ENCODE assay signal across 14 cellular contexts in genomic region chr17:58318065-58318481, GRCh38. TPM values are rescaled to one million over a fixed set of nuclear protein-coding genes. Genes with fewer than 3 reads are reported as not detected.
A peak's percentile ranks its signal among the peaks of the same experiment; 100 is the strongest.
DNase-seq lines count a peak whose midpoint lies in the region; ATAC-seq, FAIRE-seq and TF ChIP-seq lines count a peak whose summit lies in the region.
"Had no signal": no experiment of that assay in that cellular context is flagged by ENCODE, and none has a peak within 500 bp of the region (broad histone marks: within the 10 kb centered on the region; RNA-seq: fewer than 3 reads in every experiment).

No MANE protein-coding gene starts in this region.

- peak overlapping the region; percentile 30 for H3K27ac ChIP-seq in 22Rv1
- H3K27ac ChIP-seq in CD4-positive, alpha-beta T cell (ENCODE audit: low read depth, low read length) = peak overlapping the region; percentile 35
- H3K27ac ChIP-seq in kidney (ENCODE audit: low read depth in 2 of 2, low read length in 2 of 2) = no peak overlapping the region
- no peak overlapping the region for H3K27ac ChIP-seq in esophagus muscularis mucosa (replicated peaks in 1 of 4)
- H3K27ac ChIP-seq: esophagus squamous epithelium, HL-60, psoas muscle had no signal

- ATAC-seq in CD4-positive, alpha-beta T cell (ENCODE audit: poor library complexity) = no peak

- no peaks in the 10 kb centered on the region for H3K9me3 ChIP-seq in CD4-positive, alpha-beta T cell (ENCODE audit: control insufficient read depth, low read length)
- H3K9me3 ChIP-seq in kidney (ENCODE audit: control insufficient read depth in 1 of 2, low read length in 2 of 2) (no peaks in the 10 kb centered on the region), esophagus muscularis mucosa (no peaks in the 10 kb centered on the region)
- H3K9me3 ChIP-seq: esophagus squamous epithelium, psoas muscle had no signal

- no peak for TF ChIP-seq POLR2A in esophagus muscularis mucosa (IDR thresholded peaks at IDR 0.05; ENCODE audit: low read depth)

- H3K27ac Mint-ChIP-seq in CD4-positive, alpha-beta T cell = peak overlapping the region; percentile 62
- H3K27ac Mint-ChIP-seq in activated CD4-positive, alpha-beta T cell treated with anti-CD3 and anti-CD28 coated beads, Interleukin-2, amount 10 ng/mL, durations not matched to agents 7 days and 5 days = peak overlapping the region; percentile 86

- DNase-seq in CD4-positive, alpha-beta T cell = peak in 1 of 10 experiments; percentile 32
- peak; percentile 5 for DNase-seq in activated CD4-positive, alpha-beta T cell treated with anti-CD3 and anti-CD28 coated beads, Interleukin-2, amount 10 ng/mL, durations not matched to agents 7 days and 5 days
- DNase-seq in kidney (peak; percentile 63), DMS79 (lab: John Stamatoyannopoulos, UW) (no peak), esophagus muscularis mucosa (ENCODE audit: extremely low spot score) (no peak), NCI-H2227 (lab: John Stamatoyannopoulos, UW; ENCODE audit: unreplicated experiment) (no peak), pons (ENCODE audit: low spot score) (no peak)
- DNase-seq: esophagus squamous epithelium, midbrain, psoas muscle had no signal

- no peak overlapping the region for H3K4me3 Mint-ChIP-seq in CD4-positive, alpha-beta T cell
- no peak overlapping the region for H3K4me3 Mint-ChIP-seq in activated CD4-positive, alpha-beta T cell treated with anti-CD3 and anti-CD28 coated beads, Interleukin-2, amount 10 ng/mL, durations not matched to agents 7 days and 5 days

- H3K9ac ChIP-seq in kidney (ENCODE audit: low read length in 2 of 2) = no peak overlapping the region

- POLR2A ChIA-PET in CD4-positive, alpha-beta T cell (lab: Charles Lee) = interaction anchor here (0.8 to 22.3 kb wide), 10 partner anchors 9 to 687 kb away, joined by 3 to 1359 read pairs (median 20); partner anchors contain the start of genes HSF5, RNF43, SUPT4H1 and TSPOAP1
- POLR2A ChIA-PET in activated CD4-positive, alpha-beta T cell treated with anti-CD3 and anti-CD28 coated beads, Interleukin-2, amount 10 ng/mL, durations not matched to agents 7 days and 5 days (lab: Charles Lee) = interaction anchor here (0.9 to 3.2 kb wide), 9 partner anchors 9 to 121 kb away, joined by 3 to 25 read pairs (median 6); partner anchors contain the start of genes RNF43, SUPT4H1 and TSPOAP1

- H3K9me3 Mint-ChIP-seq in CD4-positive, alpha-beta T cell = no peaks in the 10 kb centered on the region
- no peaks in the 10 kb centered on the region for H3K9me3 Mint-ChIP-seq in activated CD4-positive, alpha-beta T cell treated with anti-CD3 and anti-CD28 coated beads, Interleukin-2, amount 10 ng/mL, durations not matched to agents 7 days and 5 days
- H3K9me3 Mint-ChIP-seq: activated naive CD4-positive, alpha-beta T cell treated with anti-CD3 and anti-CD28 coated beads, Interleukin-2, amount 50 U/mL, for 72 hours had no signal

- peaks cover 3 to 4% of the 10 kb centered on the region in 2 donors for H3K36me3 ChIP-seq in kidney (ENCODE audit: control insufficient read depth in 1 of 2, insufficient read depth in 2 of 2, low read length in 2 of 2)
- peaks cover 0 to 50% (median 6%) of the 10 kb centered on the region in 4 donors for H3K36me3 ChIP-seq in esophagus muscularis mucosa
- H3K36me3 ChIP-seq: esophagus squamous epithelium had no signal

- CTCF ChIA-PET in CD4-positive, alpha-beta T cell (lab: Charles Lee) = interaction anchor here (0.6 to 6.3 kb wide), 23 partner anchors 8 to 1510 kb away, joined by 3 to 211 read pairs (median 8); partner anchors contain the start of genes HSF5, RNF43, SUPT4H1 and TSPOAP1
- CTCF ChIA-PET in activated CD4-positive, alpha-beta T cell treated with anti-CD3 and anti-CD28 coated beads, Interleukin-2, amount 10 ng/mL, durations not matched to agents 7 days and 5 days (lab: Charles Lee) = interaction anchor here (0.6 to 5.5 kb wide), 40 partner anchors 9 to 765 kb away, joined by 3 to 40 read pairs (median 4); partner anchors contain the start of genes HSF5, MTMR4, RNF43 and SUPT4H1

- WGBS in esophagus muscularis mucosa = 91% methylated on average over 9 of the region's 9 CpGs

- H3K27me3 ChIP-seq in CD4-positive, alpha-beta T cell (ENCODE audit: control insufficient read depth, insufficient read depth, low read length) = no peaks in the 10 kb centered on the region
- no peaks in the 10 kb centered on the region for H3K27me3 ChIP-seq in esophagus muscularis mucosa
- H3K27me3 ChIP-seq: esophagus squamous epithelium had no signal

- TF ChIP-seq CTCF in 22Rv1 (IDR thresholded peaks at IDR 0.05) (no peak), kidney (IDR thresholded peaks at IDR 0.05; ENCODE audit: borderline replicate concordance, extremely low read depth, insufficient read depth) (no peak), esophagus muscularis mucosa (IDR thresholded peaks at IDR 0.05) (no peak)
- no peak for TF ChIP-seq CTCF in CD4-positive, alpha-beta T cell (IDR thresholded peaks at IDR 0.05)

- peaks cover 7% of the 10 kb centered on the region for H3K4me1 Mint-ChIP-seq in CD4-positive, alpha-beta T cell (ENCODE audit: low read depth)
- H3K4me1 Mint-ChIP-seq in activated CD4-positive, alpha-beta T cell treated with anti-CD3 and anti-CD28 coated beads, Interleukin-2, amount 10 ng/mL, durations not matched to agents 7 days and 5 days = peaks cover 17% of the 10 kb centered on the region

- H3K4me3 ChIP-seq in kidney (ENCODE audit: low read length in 2 of 2) = no peak overlapping the region
- H3K4me3 ChIP-seq in esophagus muscularis mucosa = no peak overlapping the region
- H3K4me3 ChIP-seq: esophagus squamous epithelium, psoas muscle had no signal

- TF ChIP-seq EP300 in esophagus muscularis mucosa (IDR thresholded peaks at IDR 0.05) = no peak

- FAIRE-seq in kidney (lab: Jason Lieb, UNC) = no peak

- peaks cover 4% of the 10 kb centered on the region for H3K36me3 Mint-ChIP-seq in CD4-positive, alpha-beta T cell (ENCODE audit: low read depth)
- peaks cover 18% of the 10 kb centered on the region for H3K36me3 Mint-ChIP-seq in activated CD4-positive, alpha-beta T cell treated with anti-CD3 and anti-CD28 coated beads, Interleukin-2, amount 10 ng/mL, durations not matched to agents 7 days and 5 days (ENCODE audit: low read depth)
- H3K36me3 Mint-ChIP-seq: activated naive CD4-positive, alpha-beta T cell treated with anti-CD3 and anti-CD28 coated beads, Interleukin-2, amount 50 U/mL, for 72 hours had no signal

- H3K4me1 ChIP-seq in kidney (ENCODE audit: control insufficient read depth in 1 of 2, insufficient read depth in 1 of 2, low read depth in 1 of 2, low read length in 2 of 2) (no peaks in the 10 kb centered on the region), esophagus muscularis mucosa (peaks cover 0 to 7% (median 2%) of the 10 kb centered on the region in 4 donors)
- H3K4me1 ChIP-seq: psoas muscle had no signal

- intact Hi-C loops in CD4-positive, alpha-beta T cell (cut with DNase I, micrococcal nuclease) = loop anchor here (5.0 to 10.0 kb wide), 4 partner anchors 169 to 689 kb away; partner anchors contain the start of gene HSF5 (in 1 of the 2)
- intact Hi-C loops in kidney (cut with DNase I) = no loop called here
- intact Hi-C loops in esophagus muscularis mucosa (cut with DNase I) = no loop called here

- no peaks in the 10 kb centered on the region for H3K27me3 Mint-ChIP-seq in CD4-positive, alpha-beta T cell
- no peaks in the 10 kb centered on the region for H3K27me3 Mint-ChIP-seq in activated CD4-positive, alpha-beta T cell treated with anti-CD3 and anti-CD28 coated beads, Interleukin-2, amount 10 ng/mL, durations not matched to agents 7 days and 5 days

RNA-seq across cellular contexts. Expression of gene TSPOAP1, which starts 10.5 kb away (rescaled TPM):
- 10 to 100 TPM; 17.8 to 19.5 TPM for total RNA-seq in CD4-positive, alpha-beta T cell
- total RNA-seq in activated CD4-positive, alpha-beta T cell treated with anti-CD3 and anti-CD28 coated beads, Interleukin-2, amount 10 ng/mL, durations not matched to agents 7 days and 5 days = 10 to 100 TPM; 44.1 to 57.5 TPM
- total RNA-seq in kidney (30.6 TPM), esophagus muscularis mucosa (10 to 100 TPM in 3 of 4 donors, 1 to 10 TPM in 1; 10.0 to 19.0 (median 16.0) TPM)
- polyA plus RNA-seq in kidney (ENCODE audit: insufficient read depth, low read depth, low replicate concordance) = 12.5 TPM

RNA-seq across cellular contexts. Expression of gene SUPT4H1, which starts 33.9 kb away (rescaled TPM):
- 10 to 100 TPM; 46.5 to 47.0 TPM for total RNA-seq in CD4-positive, alpha-beta T cell
- total RNA-seq in activated CD4-positive, alpha-beta T cell treated with anti-CD3 and anti-CD28 coated beads, Interleukin-2, amount 10 ng/mL, durations not matched to agents 7 days and 5 days = 10 to 100 TPM; 66.1 to 69.0 TPM
- total RNA-seq in kidney (60.5 TPM), esophagus muscularis mucosa (10 to 100 TPM; 35.3 to 59.6 (median 47.0) TPM)
- 129 TPM for polyA plus RNA-seq in kidney (ENCODE audit: insufficient read depth, low read depth, low replicate concordance)

RNA-seq across cellular contexts. Expression of gene MPO, which starts 37.3 kb away (rescaled TPM):
- under 1 TPM in 1 of 2 experiments, not detected in 1; 0.77 TPM for total RNA-seq in CD4-positive, alpha-beta T cell
- not detected for total RNA-seq in activated CD4-positive, alpha-beta T cell treated with anti-CD3 and anti-CD28 coated beads, Interleukin-2, amount 10 ng/mL, durations not matched to agents 7 days and 5 days
- 0.47 TPM for total RNA-seq in kidney
- polyA plus RNA-seq in kidney (ENCODE audit: insufficient read depth, low read depth, low replicate concordance) = not detected
- total RNA-seq in esophagus muscularis mucosa = under 1 TPM in 2 of 4 donors, not detected in 2; 0.23 to 0.66 TPM
- total RNA-seq: activated naive CD4-positive, alpha-beta T cell treated with anti-CD3 and anti-CD28 coated beads, Interleukin-2, amount 50 U/mL, for 72 hours; esophagus squamous epithelium; M059J had no signal

Comparison
In these comparisons a context has a peak if more than half of its experiments do, and no peak if none do; other contexts are left out.
1. H3K27ac ChIP-seq: peak in 22Rv1 (single experiment) and CD4-positive, alpha-beta T cell (single experiment); none in kidney (0 of 2) and esophagus muscularis mucosa (0 of 4).
2. DNase-seq: peak in activated CD4-positive, alpha-beta T cell treated with anti-CD3 and anti-CD28 coated beads, Interleukin-2, amount 10 ng/mL, durations not matched to agents 7 days and 5 days (single experiment) and kidney (single experiment); none in DMS79 (single experiment), esophagus muscularis mucosa (single experiment), NCI-H2227 (single experiment) and pons (single experiment).
3. intact Hi-C loops: an anchor here in CD4-positive, alpha-beta T cell (5.0 to 10.0 kb wide); none called in kidney and esophagus muscularis mucosa.